8 cellular contexts compared by ENCODE assay signal in the genomic region with DNA sequence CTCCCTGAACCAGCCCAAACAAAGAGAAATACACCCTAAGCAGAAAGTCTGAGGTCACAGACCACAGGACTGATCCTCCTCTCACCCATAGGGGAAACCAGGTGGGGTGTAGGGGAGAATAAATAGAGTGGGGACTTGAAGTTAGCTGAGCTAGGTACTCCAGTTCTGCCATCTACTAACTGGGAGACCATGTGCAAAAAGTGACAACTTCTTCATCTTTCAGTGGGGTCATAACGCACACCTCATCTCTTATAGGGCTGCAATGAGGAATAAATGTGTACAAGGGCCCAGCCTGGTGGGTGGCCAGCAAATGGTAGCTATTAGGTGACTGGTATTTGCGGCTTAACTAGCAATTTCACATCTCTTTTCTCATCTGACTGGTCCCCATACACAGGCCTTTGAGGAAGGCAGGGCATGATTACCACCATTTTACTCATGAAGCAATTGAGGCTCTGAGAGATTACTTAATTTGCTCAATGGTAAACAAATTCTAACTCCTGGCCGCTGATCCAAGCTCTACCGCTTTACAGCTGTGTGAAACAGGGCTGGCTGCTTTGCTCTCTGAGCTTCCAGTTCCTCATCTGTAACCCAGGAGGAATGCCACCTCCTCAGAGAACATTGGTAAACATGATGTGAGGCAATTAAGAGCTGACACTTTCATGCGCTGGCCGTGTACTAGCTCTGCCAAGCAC. TPM values are rescaled to one million over a fixed set of nuclear protein-coding genes. Genes with fewer than 3 reads are reported as not detected.
DNase-seq lines count a peak whose midpoint lies in the region; ATAC-seq and TF ChIP-seq lines count a peak whose summit lies in the region.
"Had no signal": no experiment of that assay in that cellular context is flagged by ENCODE, and none has a peak within 500 bp of the region (broad histone marks: within the 10 kb centered on the region; RNA-seq: fewer than 3 reads in every experiment).

No MANE protein-coding gene starts in this region.

- peak overlapping the region; percentile 60 for H3K4me3 Mint-ChIP-seq in central memory CD8-positive, alpha-beta T cell
- no peak overlapping the region for H3K4me3 Mint-ChIP-seq in natural killer cell treated with Interleukin-12 subunit alpha and Interleukin-12 subunit beta and Interleukin-15 and Interleukin-18, amount 100 ng/mL, for 72 hours

- H2AFZ ChIP-seq in Loucy (ENCODE audit: low read length): no peak overlapping the region

- peaks cover 9% of the 10 kb centered on the region for H3K36me3 Mint-ChIP-seq in central memory CD8-positive, alpha-beta T cell (ENCODE audit: insufficient read depth)
- no peaks in the 10 kb centered on the region for H3K36me3 Mint-ChIP-seq in natural killer cell treated with Interleukin-12 subunit alpha and Interleukin-12 subunit beta and Interleukin-15 and Interleukin-18, amount 100 ng/mL, for 72 hours

- H3K9me3 Mint-ChIP-seq in central memory CD8-positive, alpha-beta T cell: no peaks in the 10 kb centered on the region
- no peaks in the 10 kb centered on the region for H3K9me3 Mint-ChIP-seq in natural killer cell treated with Interleukin-12 subunit alpha and Interleukin-12 subunit beta and Interleukin-15 and Interleukin-18, amount 100 ng/mL, for 72 hours

- no peaks in the 10 kb centered on the region for H3K9me3 ChIP-seq in Loucy (ENCODE audit: insufficient read depth, low read depth, low read length)

- no peaks in the 10 kb centered on the region for H3K9me2 ChIP-seq in Loucy (replicated peaks; ENCODE audit: low read depth, low read length)

- H3K4me1 Mint-ChIP-seq in central memory CD8-positive, alpha-beta T cell: peaks cover 86% of the 10 kb centered on the region
- H3K4me1 Mint-ChIP-seq in natural killer cell treated with Interleukin-12 subunit alpha and Interleukin-12 subunit beta and Interleukin-15 and Interleukin-18, amount 100 ng/mL, for 72 hours (ENCODE audit: low read depth in 2 of 2): peaks cover 79 to 81% of the 10 kb centered on the region in 2 donors

- TF ChIP-seq CTCF in Loucy (conservative IDR thresholded peaks at IDR 0.05; ENCODE audit: low read length) (no peak), brain microvascular endothelial cell (IDR thresholded peaks at IDR 0.05; ENCODE audit: low read depth, low read length, missing control alignments) (no peak)

- DNase-seq in central memory CD8-positive, alpha-beta T cell (ENCODE audit: low spot score in 2 of 2): no peak
- DNase-seq in natural killer cell treated with Interleukin-12 subunit alpha and Interleukin-12 subunit beta and Interleukin-15 and Interleukin-18, amount 100 ng/mL, for 72 hours (ENCODE audit: low spot score): no peak
- no peak for DNase-seq in ecto neural progenitor cell (ENCODE audit: low spot score)
- no peak for DNase-seq in brain microvascular endothelial cell
- no peak for DNase-seq in NCI-H2196 treated with DMSO at 0.1 percent for 48 hours (lab: John Stamatoyannopoulos, UW; ENCODE audit: unreplicated experiment)

- H4K20me1 ChIP-seq in Loucy (ENCODE audit: insufficient read depth, low read length, poor library complexity, severe bottlenecking): no peaks in the 10 kb centered on the region

- peaks cover 86% of the 10 kb centered on the region for H3K4me1 ChIP-seq in Loucy (ENCODE audit: insufficient read depth, low read length, poor library complexity, severe bottlenecking)

- H3K27ac Mint-ChIP-seq in central memory CD8-positive, alpha-beta T cell (ENCODE audit: low read depth): peak overlapping the region; percentile 92
- H3K27ac Mint-ChIP-seq in natural killer cell treated with Interleukin-12 subunit alpha and Interleukin-12 subunit beta and Interleukin-15 and Interleukin-18, amount 100 ng/mL, for 72 hours: peak overlapping the region; percentile 35 to 97

- in situ Hi-C loops in brain microvascular endothelial cell (cut with HindIII; ENCODE audit: low pct_ligation_motif_present, low sequenced_read_pairs): no loop called here

- no peaks in the 10 kb centered on the region for H3K27me3 Mint-ChIP-seq in central memory CD8-positive, alpha-beta T cell
- no peaks in the 10 kb centered on the region for H3K27me3 Mint-ChIP-seq in natural killer cell treated with Interleukin-12 subunit alpha and Interleukin-12 subunit beta and Interleukin-15 and Interleukin-18, amount 100 ng/mL, for 72 hours

- H3K4me3 ChIP-seq in Loucy (ENCODE audit: low read length, poor library complexity, severe bottlenecking) (peak overlapping the region; percentile 15), brain microvascular endothelial cell (ENCODE audit: low read depth, low read length) (no peak overlapping the region)

- no peak overlapping the region for H3K27ac ChIP-seq in brain microvascular endothelial cell

- H3K36me3 ChIP-seq in Loucy (ENCODE audit: insufficient read depth, low read length): no peaks in the 10 kb centered on the region; the same call in 1 of the 2 replicates
- H3K36me3 ChIP-seq in brain microvascular endothelial cell (replicated peaks): no peaks in the 10 kb centered on the region

- H3K9ac ChIP-seq in Loucy (ENCODE audit: low read depth, low read length, poor library complexity, severe bottlenecking): peak overlapping the region; percentile 95

- ATAC-seq in GM18498 (IDR thresholded peaks at IDR 0.05; ENCODE audit: unreplicated experiment): peak; percentile 34
- peak; percentile 37 for ATAC-seq in central memory CD8-positive, alpha-beta T cell (replicated peaks; ENCODE audit: extremely low read depth, poor library complexity, severe bottlenecking)
- no peak for ATAC-seq in natural killer cell treated with Interleukin-12 subunit alpha and Interleukin-12 subunit beta and Interleukin-15 and Interleukin-18, amount 100 ng/mL, for 72 hours

- peak overlapping the region; percentile 92 for H3K4me2 ChIP-seq in Loucy (ENCODE audit: low read depth, low read length, poor library complexity, severe bottlenecking)

- H3F3A ChIP-seq in Loucy (ENCODE audit: low read depth): peaks cover 21% of the 10 kb centered on the region

- H3K27me3 ChIP-seq in Loucy (ENCODE audit: insufficient read depth, low read length, poor library complexity, severe bottlenecking) (no peaks in the 10 kb centered on the region), brain microvascular endothelial cell (replicated peaks) (no peaks in the 10 kb centered on the region)

- H3K79me2 ChIP-seq in Loucy (ENCODE audit: insufficient read depth, low read length): peaks cover 80% of the 10 kb centered on the region

RNA-seq across cellular contexts. Expression of a gene that starts 16.6 kb away (rescaled TPM):
- 10 to 100 TPM; 13.9 to 28.3 TPM for total RNA-seq in natural killer cell treated with Interleukin-12 subunit alpha and Interleukin-12 subunit beta and Interleukin-15 and Interleukin-18, amount 100 ng/mL, for 72 hours

RNA-seq across cellular contexts. Expression of a gene that starts 20.8 kb away (rescaled TPM):
- 1 to 10 TPM; 4.0 to 4.4 TPM for total RNA-seq in natural killer cell treated with Interleukin-12 subunit alpha and Interleukin-12 subunit beta and Interleukin-15 and Interleukin-18, amount 100 ng/mL, for 72 hours

RNA-seq across cellular contexts. Expression of a gene that starts 43.5 kb away (rescaled TPM):
- 10 to 100 TPM; 15.5 to 38.7 TPM for total RNA-seq in natural killer cell treated with Interleukin-12 subunit alpha and Interleukin-12 subunit beta and Interleukin-15 and Interleukin-18, amount 100 ng/mL, for 72 hours
- total RNA-seq: myocyte had no signal

RNA-seq across cellular contexts. Expression of a gene that starts 46.6 kb away (rescaled TPM):
- 100 to 1,000 TPM; 225 to 301 TPM for total RNA-seq in natural killer cell treated with Interleukin-12 subunit alpha and Interleukin-12 subunit beta and Interleukin-15 and Interleukin-18, amount 100 ng/mL, for 72 hours

RNA-seq across cellular contexts. Expression of a gene that starts 46.7 kb away (rescaled TPM):
- 1 to 10 TPM; 3.3 to 6.8 TPM for total RNA-seq in natural killer cell treated with Interleukin-12 subunit alpha and Interleukin-12 subunit beta and Interleukin-15 and Interleukin-18, amount 100 ng/mL, for 72 hours

Comparison
In these comparisons a context has a peak if more than half of its experiments do, and no peak if none do; other contexts are left out.
1. ATAC-seq: peak in GM18498 (single experiment) and central memory CD8-positive, alpha-beta T cell (single experiment); none in natural killer cell treated with Interleukin-12 subunit alpha and Interleukin-12 subunit beta and Interleukin-15 and Interleukin-18, amount 100 ng/mL, for 72 hours (0 of 2).